Comparison of ENCODE assay signal across 8 cellular contexts in genomic region chr5:82396871-82397514, GRCh38.
DNase-seq lines count a peak whose midpoint lies in the region; ATAC-seq, FAIRE-seq and TF ChIP-seq lines count a peak whose summit lies in the region.

No MANE protein-coding gene starts in this region.

- H3K27ac ChIP-seq in thyroid gland = no peak overlapping the region

- H3K4me3 Mint-ChIP-seq in activated CD8-positive, alpha-beta T cell treated with anti-CD3 and anti-CD28 coated beads, Interleukin-2, amount 10 ng/mL, durations not matched to agents 7 days and 5 days = no peak overlapping the region
- no peak overlapping the region for H3K4me3 Mint-ChIP-seq in progenitor cell of endocrine pancreas (ENCODE audit: low read depth)

- H3K27ac Mint-ChIP-seq in activated CD8-positive, alpha-beta T cell treated with anti-CD3 and anti-CD28 coated beads, Interleukin-2, amount 10 ng/mL, durations not matched to agents 7 days and 5 days = no peak overlapping the region
- H3K27ac Mint-ChIP-seq in progenitor cell of endocrine pancreas = no peak overlapping the region

- H3K27me3 ChIP-seq in thyroid gland = no peaks in the 10 kb centered on the region

- TF ChIP-seq CTCF in thyroid gland (IDR thresholded peaks at IDR 0.05) (no peak), progenitor cell of endocrine pancreas (IDR thresholded peaks at IDR 0.05; ENCODE audit: unreplicated experiment) (no peak)

- H3K36me3 Mint-ChIP-seq in activated CD8-positive, alpha-beta T cell treated with anti-CD3 and anti-CD28 coated beads, Interleukin-2, amount 10 ng/mL, durations not matched to agents 7 days and 5 days (ENCODE audit: low read depth) = no peaks in the 10 kb centered on the region
- H3K36me3 Mint-ChIP-seq in progenitor cell of endocrine pancreas (ENCODE audit: insufficient read depth) = no peaks in the 10 kb centered on the region

- peak; percentile 88 for FAIRE-seq in HTR-8/SVneo (lab: Jason Lieb, UNC)
- peak; percentile 98 for FAIRE-seq in islet of Langerhans (lab: Jason Lieb, UNC)

- DNase-seq in HTR-8/SVneo (ENCODE audit: insufficient read length, low spot score) = peak; percentile 65
- peak; percentile 98 for DNase-seq in astrocyte of the hippocampus (ENCODE audit: low read depth, low spot score)
- peak; percentile 34 to 53 for DNase-seq in thyroid gland
- DNase-seq in activated CD8-positive, alpha-beta T cell treated with anti-CD3 and anti-CD28 coated beads, Interleukin-2, amount 10 ng/mL, durations not matched to agents 7 days and 5 days = no peak
- DNase-seq in progenitor cell of endocrine pancreas (ENCODE audit: low spot score, unreplicated experiment) = no peak

- no peak overlapping the region for H3K4me3 ChIP-seq in thyroid gland (replicated peaks in 1 of 3)

- no peaks in the 10 kb centered on the region for H3K36me3 ChIP-seq in thyroid gland

- H3K9me3 ChIP-seq in thyroid gland = no peaks in the 10 kb centered on the region

- H3K27me3 Mint-ChIP-seq in activated CD8-positive, alpha-beta T cell treated with anti-CD3 and anti-CD28 coated beads, Interleukin-2, amount 10 ng/mL, durations not matched to agents 7 days and 5 days (ENCODE audit: low read depth) = no peaks in the 10 kb centered on the region
- H3K27me3 Mint-ChIP-seq in progenitor cell of endocrine pancreas = peaks cover 7% of the 10 kb centered on the region

- no peaks in the 10 kb centered on the region for H3K4me1 Mint-ChIP-seq in activated CD8-positive, alpha-beta T cell treated with anti-CD3 and anti-CD28 coated beads, Interleukin-2, amount 10 ng/mL, durations not matched to agents 7 days and 5 days (ENCODE audit: low read depth)
- no peaks in the 10 kb centered on the region for H3K4me1 Mint-ChIP-seq in progenitor cell of endocrine pancreas (ENCODE audit: low read depth)

- CTCF ChIA-PET in activated CD8-positive, alpha-beta T cell treated with anti-CD3 and anti-CD28 coated beads, Interleukin-2, amount 10 ng/mL, durations not matched to agents 7 days and 5 days (lab: Charles Lee) = no interaction called here

- POLR2A ChIA-PET in activated CD8-positive, alpha-beta T cell treated with anti-CD3 and anti-CD28 coated beads, Interleukin-2, amount 10 ng/mL, durations not matched to agents 7 days and 5 days (lab: Charles Lee) = no interaction called here

- H3K9me3 Mint-ChIP-seq in activated CD8-positive, alpha-beta T cell treated with anti-CD3 and anti-CD28 coated beads, Interleukin-2, amount 10 ng/mL, durations not matched to agents 7 days and 5 days (ENCODE audit: insufficient read depth) = no peaks in the 10 kb centered on the region
- peaks cover 13% of the 10 kb centered on the region for H3K9me3 Mint-ChIP-seq in progenitor cell of endocrine pancreas (ENCODE audit: low read depth)

- WGBS in thyroid gland, 2 donors = 20 to 21% methylated on average over 11 of the region's 11 CpGs

- no peak for ATAC-seq in activated CD8-positive, alpha-beta T cell treated with anti-CD3 and anti-CD28 coated beads, Interleukin-2, amount 10 ng/mL, durations not matched to agents 7 days and 5 days
- ATAC-seq in HG02970 (IDR thresholded peaks at IDR 0.05; ENCODE audit: low FRiP score, unreplicated experiment) = no peak
- no peak for ATAC-seq in HG03108 (IDR thresholded peaks at IDR 0.05; ENCODE audit: unreplicated experiment)

- no peak for TF ChIP-seq POLR2A in thyroid gland (IDR thresholded peaks at IDR 0.05)

- no peaks in the 10 kb centered on the region for H3K4me1 ChIP-seq in thyroid gland

- intact Hi-C loops in thyroid gland (cut with DNase I) = no loop called here

Comparison
In these comparisons a context has a peak if more than half of its experiments do, and no peak if none do; other contexts are left out.
1. DNase-seq: peak in HTR-8/SVneo (single experiment), astrocyte of the hippocampus (single experiment) and thyroid gland (2 of 2); none in activated CD8-positive, alpha-beta T cell treated with anti-CD3 and anti-CD28 coated beads, Interleukin-2, amount 10 ng/mL, durations not matched to agents 7 days and 5 days (single experiment) and progenitor cell of endocrine pancreas (single experiment).